In genomic region chr2:68943581-68944568, GRCh38 we compare ENCODE assay signal across 1 cellular context.
TF ChIP-seq lines count a peak whose summit lies in the region.

No MANE protein-coding gene starts in this region.

TF ChIP-seq in HepG2, 621 proteins besides CTCF, POLR2A, EP300 and RAD21 (continued from another document):
- no peak for TF ChIP-seq ZNF276 (CRISPR knock-in tag; IDR thresholded peaks at IDR 0.05; ENCODE audit: low read depth)
- TF ChIP-seq NFIB (CRISPR knock-in tag; IDR thresholded peaks at IDR 0.05; ENCODE audit: borderline replicate concordance) = no peak
- TF ChIP-seq ZNF776 (CRISPR knock-in tag; IDR thresholded peaks at IDR 0.05) = no peak
- TF ChIP-seq GPBP1L1 (CRISPR knock-in tag; IDR thresholded peaks at IDR 0.05) = no peak
- TF ChIP-seq ZFAT (CRISPR knock-in tag; conservative IDR thresholded peaks at IDR 0.05) = no peak
- no peak for TF ChIP-seq ZFP41 (CRISPR knock-in tag; IDR thresholded peaks at IDR 0.05; ENCODE audit: borderline replicate concordance)
- TF ChIP-seq ZNF160 (CRISPR knock-in tag; IDR thresholded peaks at IDR 0.05) = no peak
